Comparison of ENCODE assay signal across 14 cellular contexts in genomic region chr2:202848813-202849212, GRCh38. TPM values are rescaled to one million over a fixed set of nuclear protein-coding genes. Genes with fewer than 3 reads are reported as not detected.
DNase-seq lines count a peak whose midpoint lies in the region; ATAC-seq and TF ChIP-seq lines count a peak whose summit lies in the region.
"Had no signal": no experiment of that assay in that cellular context is flagged by ENCODE, and none has a peak within 500 bp of the region (broad histone marks: within the 10 kb centered on the region; RNA-seq: fewer than 3 reads in every experiment).

No MANE protein-coding gene starts in this region.

- H3K27me3 Mint-ChIP-seq in endodermal cell (ENCODE audit: insufficient read depth) = no peaks in the 10 kb centered on the region
- H3K27me3 Mint-ChIP-seq: activated naive CD8-positive, alpha-beta T cell treated with anti-CD3 and anti-CD28 coated beads, Interleukin-2, amount 10 ng/mL, durations not matched to agents 7 days and 5 days had no signal

- no peak overlapping the region for H3K4me3 Mint-ChIP-seq in endodermal cell
- H3K4me3 Mint-ChIP-seq: activated naive CD8-positive, alpha-beta T cell treated with anti-CD3 and anti-CD28 coated beads, Interleukin-2, amount 10 ng/mL, durations not matched to agents 7 days and 5 days had no signal

- no peaks in the 10 kb centered on the region for H3K9me3 Mint-ChIP-seq in endodermal cell

- H3K4me3 ChIP-seq in OCI-LY3 (ENCODE audit: low read length) (peak overlapping the region; percentile 67), choroid plexus epithelial cell (ENCODE audit: low read depth, low read length) (no peak overlapping the region), upper lobe of right lung (no peak overlapping the region), endodermal cell (ENCODE audit: low read length) (no peak overlapping the region)
- H3K4me3 ChIP-seq: uterus had no signal

- H3K27me3 ChIP-seq in OCI-LY3 (ENCODE audit: low read depth, low read length) = no peaks in the 10 kb centered on the region
- no peaks in the 10 kb centered on the region for H3K27me3 ChIP-seq in upper lobe of right lung
- H3K27me3 ChIP-seq in endodermal cell (ENCODE audit: control insufficient read depth, insufficient read depth, low read length, poor library complexity, severe bottlenecking) = no peaks in the 10 kb centered on the region
- H3K27me3 ChIP-seq: uterus had no signal

- H3K79me2 ChIP-seq in OCI-LY3 (ENCODE audit: low read length) = no peaks in the 10 kb centered on the region

- H3K27ac Mint-ChIP-seq in endodermal cell = no peak overlapping the region
- H3K27ac Mint-ChIP-seq: activated naive CD8-positive, alpha-beta T cell treated with anti-CD3 and anti-CD28 coated beads, Interleukin-2, amount 10 ng/mL, durations not matched to agents 7 days and 5 days had no signal

- intact Hi-C loops in left ventricle myocardium superior (cut with micrococcal nuclease) (no loop called here), cardiac septum (cut with DNase I) (no loop called here), upper lobe of right lung (cut with DNase I) (no loop called here)

- no peaks in the 10 kb centered on the region for H3K4me1 Mint-ChIP-seq in endodermal cell

- H3K27ac ChIP-seq in OCI-LY3 (ENCODE audit: low read length) (peak overlapping the region; percentile 95), upper lobe of right lung (no peak overlapping the region), endodermal cell (ENCODE audit: low read depth, low read length) (no peak overlapping the region)
- H3K27ac ChIP-seq: uterus had no signal

- no peaks in the 10 kb centered on the region for H4K20me1 ChIP-seq in OCI-LY3 (ENCODE audit: insufficient read depth, low read length)

- H3K36me3 Mint-ChIP-seq in endodermal cell (ENCODE audit: low read depth) = no peaks in the 10 kb centered on the region

- DNase-seq in left ventricle myocardium superior = peak; percentile 41
- no peak for DNase-seq in cardiac septum (ENCODE audit: low spot score)
- DNase-seq in choroid plexus epithelial cell (ENCODE audit: low read depth) = peak; percentile 15
- peak; percentile 77 for DNase-seq in upper lobe of right lung
- no peak for DNase-seq in endodermal cell
- no peak for DNase-seq in glomerular visceral epithelial cell (ENCODE audit: extremely low spot score)
- DNase-seq: activated naive CD8-positive, alpha-beta T cell treated with anti-CD3 and anti-CD28 coated beads, Interleukin-2, amount 10 ng/mL, durations not matched to agents 7 days and 5 days; activated T-cell treated with anti-CD3 and anti-CD28 coated beads for 4 hours; NCI-H1092; NCI-H446; stimulated activated CD8-positive, alpha-beta memory T cell treated with anti-CD3 and anti-CD28 coated beads, Interleukin-4, amount 100 ng/mL, for 48 hours; uterus had no signal

- peaks cover 26% of the 10 kb centered on the region for H3K4me1 ChIP-seq in OCI-LY3 (ENCODE audit: low read length)
- H3K4me1 ChIP-seq in upper lobe of right lung = no peaks in the 10 kb centered on the region
- H3K4me1 ChIP-seq in endodermal cell (ENCODE audit: control insufficient read depth, insufficient read depth, low read length) = no peaks in the 10 kb centered on the region
- H3K4me1 ChIP-seq: uterus had no signal

- no peak for TF ChIP-seq CTCF in OCI-LY3 (IDR thresholded peaks at IDR 0.05; ENCODE audit: low read depth, low read length)
- no peak for TF ChIP-seq CTCF in choroid plexus epithelial cell (conservative IDR thresholded peaks at IDR 0.05; ENCODE audit: low read depth, low read length)
- TF ChIP-seq CTCF in upper lobe of right lung (IDR thresholded peaks at IDR 0.05) = no peak
- no peak for TF ChIP-seq CTCF in endodermal cell (conservative IDR thresholded peaks at IDR 0.05)

- WGBS in endodermal cell (ENCODE audit: insufficient coverage in 1 of 2, insufficient read length in 1 of 2), 2 experiments = 84 to 89% methylated on average over 7 to 8 of the region's 8 CpGs

- H3K9me3 ChIP-seq in OCI-LY3 (ENCODE audit: insufficient read depth, low read length) (peaks cover 3% of the 10 kb centered on the region; the same call in 1 of the 2 replicates), upper lobe of right lung (no peaks in the 10 kb centered on the region), endodermal cell (ENCODE audit: control insufficient read depth, low read length) (no peaks in the 10 kb centered on the region)
- H3K9me3 ChIP-seq: uterus had no signal

- H2AFZ ChIP-seq in OCI-LY3 (ENCODE audit: low read depth, low read length) = no peak overlapping the region

- H3K36me3 ChIP-seq in OCI-LY3 (replicated peaks; ENCODE audit: low read depth, low read length) = peaks cover 8% of the 10 kb centered on the region
- H3K36me3 ChIP-seq in upper lobe of right lung = no peaks in the 10 kb centered on the region
- H3K36me3 ChIP-seq in endodermal cell (ENCODE audit: control insufficient read depth, insufficient read depth, low read length) = no peaks in the 10 kb centered on the region
- H3K36me3 ChIP-seq: uterus had no signal

- H3K4me2 ChIP-seq in OCI-LY3 (ENCODE audit: low read length) = peak overlapping the region; percentile 85

- H3K9ac ChIP-seq in OCI-LY3 (ENCODE audit: low read length) (peak overlapping the region; percentile 83), endodermal cell (ENCODE audit: extremely low read depth, low read length, poor library complexity, severe bottlenecking) (no peak overlapping the region)

- ATAC-seq in left ventricle myocardium superior (peak; percentile 21), upper lobe of right lung (peak; percentile 72), HG03432 (IDR thresholded peaks at IDR 0.05; ENCODE audit: unreplicated experiment) (no peak)

RNA-seq across cellular contexts. Expression of gene ICA1L, which starts 22.8 kb away (rescaled TPM):
- total RNA-seq in left ventricle myocardium superior (6.9 TPM), cardiac septum (5.7 TPM), upper lobe of right lung (2.3 TPM), endodermal cell (10 to 100 TPM in 1 of 2 donors, 1 to 10 TPM in 1; 8.2 to 12.2 TPM)
- polyA plus RNA-seq in endodermal cell (2013, experiment 1 of 2) = 6.3 TPM
- 3.6 TPM for polyA plus RNA-seq in endodermal cell (2013, experiment 2 of 2)

Comparison
In these comparisons a context has a peak if more than half of its experiments do, and no peak if none do; other contexts are left out.
1. DNase-seq: peak in left ventricle myocardium superior (single experiment), choroid plexus epithelial cell (single experiment) and upper lobe of right lung (single experiment); none in cardiac septum (single experiment), endodermal cell (single experiment) and glomerular visceral epithelial cell (single experiment).